In genomic region chr3:47678446-47679338, GRCh38 we compare ENCODE assay signal across 25 cellular contexts.
DNase-seq lines count a peak whose midpoint lies in the region; ATAC-seq and TF ChIP-seq lines count a peak whose summit lies in the region.
"Had no signal": no experiment of that assay in that cellular context is flagged by ENCODE, and none has a peak within 500 bp of the region (broad histone marks: within the 10 kb centered on the region; RNA-seq: fewer than 3 reads in every experiment).

No MANE protein-coding gene starts in this region.

- H3K27ac Mint-ChIP-seq in stimulated activated memory B cell treated with anti-CD40 and anti-IgM and Interleukin-4, amounts not matched to agents 10 μg/mL and 1 μg/mL and 100 μg/mL, for 72 hours: no peak overlapping the region
- H3K27ac Mint-ChIP-seq: activated naive CD4-positive, alpha-beta T cell treated with anti-CD3 and anti-CD28 coated beads for 36 hours; endodermal cell had no signal

- no peaks in the 10 kb centered on the region for H3K9me3 Mint-ChIP-seq in stimulated activated memory B cell treated with anti-CD40 and anti-IgM and Interleukin-4, amounts not matched to agents 10 μg/mL and 1 μg/mL and 100 μg/mL, for 72 hours
- H3K9me3 Mint-ChIP-seq: activated naive CD4-positive, alpha-beta T cell treated with anti-CD3 and anti-CD28 coated beads for 36 hours; endodermal cell had no signal

- peaks cover 5% of the 10 kb centered on the region for H3K4me1 Mint-ChIP-seq in stimulated activated memory B cell treated with anti-CD40 and anti-IgM and Interleukin-4, amounts not matched to agents 10 μg/mL and 1 μg/mL and 100 μg/mL, for 72 hours
- H3K4me1 Mint-ChIP-seq: endodermal cell had no signal

- no peaks in the 10 kb centered on the region for H3K27me3 ChIP-seq in left ventricle myocardium inferior (ENCODE audit: low read depth)
- H3K27me3 ChIP-seq: esophagus squamous epithelium, neutrophil, upper lobe of left lung had no signal

- ATAC-seq in left cardiac atrium (no peak), left lobe of liver (peak; percentile 71), GM21723 (IDR thresholded peaks at IDR 0.05; ENCODE audit: unreplicated experiment) (no peak)
- no peak for ATAC-seq in stimulated activated memory B cell treated with anti-CD40 and anti-IgM and Interleukin-4, amounts not matched to agents 10 μg/mL and 1 μg/mL and 100 μg/mL, for 72 hours
- ATAC-seq: left colon, psoas muscle had no signal

- H3K4me3 Mint-ChIP-seq in stimulated activated memory B cell treated with anti-CD40 and anti-IgM and Interleukin-4, amounts not matched to agents 10 μg/mL and 1 μg/mL and 100 μg/mL, for 72 hours: no peak overlapping the region
- H3K4me3 Mint-ChIP-seq: activated naive CD4-positive, alpha-beta T cell treated with anti-CD3 and anti-CD28 coated beads for 36 hours; endodermal cell had no signal

- H3K36me3 Mint-ChIP-seq in stimulated activated memory B cell treated with anti-CD40 and anti-IgM and Interleukin-4, amounts not matched to agents 10 μg/mL and 1 μg/mL and 100 μg/mL, for 72 hours: peaks cover 61% of the 10 kb centered on the region

- H3K4me3 ChIP-seq in left ventricle myocardium inferior (no peak overlapping the region), SK-N-MC (no peak overlapping the region)
- H3K4me3 ChIP-seq: esophagus squamous epithelium, psoas muscle, upper lobe of left lung had no signal

- H3K9ac ChIP-seq in SK-N-MC (ENCODE audit: insufficient read length): no peak overlapping the region
- H3K9ac ChIP-seq: KMS-11, SK-N-SH had no signal

- no peak for TF ChIP-seq CTCF in left ventricle myocardium inferior (IDR thresholded peaks at IDR 0.05; ENCODE audit: borderline replicate concordance)

- H3K9me3 ChIP-seq in left ventricle myocardium inferior (replicated peaks): no peaks in the 10 kb centered on the region
- no peaks in the 10 kb centered on the region for H3K9me3 ChIP-seq in SK-N-MC (ENCODE audit: low read depth, low read length)
- H3K9me3 ChIP-seq: esophagus squamous epithelium, neutrophil, psoas muscle, SK-N-SH, upper lobe of left lung had no signal

- intact Hi-C loops in left ventricle myocardium inferior (cut with micrococcal nuclease): no loop called here
- intact Hi-C loops in left cardiac atrium (cut with DNase I): no loop called here

- peaks cover 74% of the 10 kb centered on the region for H3K36me3 ChIP-seq in left ventricle myocardium inferior
- H3K36me3 ChIP-seq in SK-N-MC (ENCODE audit: insufficient read depth, low read length): peaks cover 78% of the 10 kb centered on the region

- DNase-seq in left ventricle myocardium inferior (no peak), left cardiac atrium (no peak), SK-N-MC (ENCODE audit: low read depth, low spot score) (no peak), left lobe of liver (ENCODE audit: low spot score) (no peak)
- DNase-seq in activated CD4-positive, CD25-positive, alpha-beta regulatory T cell treated with anti-CD3 and anti-CD28 coated beads, Interleukin-2, amount 50 U/mL, for 72 hours: no peak
- DNase-seq: activated naive CD4-positive, alpha-beta T cell treated with anti-CD3 and anti-CD28 coated beads for 36 hours; amygdala; C1 segment of cervical spinal cord; COR-L47; DMS79; endodermal cell; esophagus squamous epithelium; GDM1; left colon; MM.1S; NCI-H2081; NCI-H774; psoas muscle; SK-N-SH; upper lobe of left lung had no signal

- H3K27me3 Mint-ChIP-seq in stimulated activated memory B cell treated with anti-CD40 and anti-IgM and Interleukin-4, amounts not matched to agents 10 μg/mL and 1 μg/mL and 100 μg/mL, for 72 hours: no peaks in the 10 kb centered on the region

- peak overlapping the region; percentile 14 for H3K27ac ChIP-seq in left ventricle myocardium inferior (replicated peaks)
- H3K27ac ChIP-seq in SK-N-MC: 0 out of 2 replicates have a peak overlapping the region, but pooled peaks have one; percentile 9
- H3K27ac ChIP-seq: esophagus squamous epithelium, KMS-11, neutrophil, psoas muscle, RWPE1, upper lobe of left lung had no signal

- no peaks in the 10 kb centered on the region for H3K4me1 ChIP-seq in left ventricle myocardium inferior
- H3K4me1 ChIP-seq: esophagus squamous epithelium, psoas muscle, upper lobe of left lung had no signal
